ENCODE assay signal across 21 cellular contexts in genomic region chr2:168255866-168256265, GRCh38.
"Had no signal": no experiment of that assay in that cellular context is flagged by ENCODE, and none has a peak within 500 bp of the region (broad histone marks: within the 10 kb centered on the region; RNA-seq: fewer than 3 reads in every experiment).

No MANE protein-coding gene starts in this region.

- H3K27me3 ChIP-seq: esophagus squamous epithelium, neutrophil, spleen, tibial nerve, uterus had no signal

- H3K4me1 ChIP-seq: esophagus squamous epithelium, parathyroid adenoma, spleen, tibial nerve, uterus had no signal

- H3K36me3 ChIP-seq: esophagus squamous epithelium, neutrophil, spleen, tibial nerve, uterus had no signal

- DNase-seq: activated B cell treated with CpG ODN at 0.5 μM for 24 hours; activated CD4-positive, alpha-beta T cell treated with anti-CD3 and anti-CD28 coated beads for 48 hours; activated CD8-positive, alpha-beta memory T cell treated with anti-CD3 and anti-CD28 coated beads, Interleukin-2, amount 50 U/mL, for 4 hours; activated naive CD4-positive, alpha-beta T cell treated with anti-CD3 and anti-CD28 coated beads, Interleukin-2, amount 10 ng/mL, durations not matched to agents 7 days and 5 days; activated naive CD8-positive, alpha-beta T cell treated with anti-CD3 and anti-CD28 coated beads, Interleukin-2, amount 50 U/mL, for 24 hours; activated T-cell treated with anti-CD3 and anti-CD28 coated beads, Interleukin-2, amount 50 U/mL, for 4 hours; anterior cingulate cortex; effector CD8-positive, alpha-beta T cell; esophagus squamous epithelium; immature natural killer cell; kidney glomerular epithelial cell; mesendoderm; natural killer cell; spleen; stimulated activated naive CD4-positive, alpha-beta T cell treated with Interleukin-2 at 50 U/mL for 16 hours; uterus had no signal

- FAIRE-seq: endothelial cell of umbilical vein, TTC549 had no signal

- H3K9me3 ChIP-seq: neutrophil had no signal

- H3K4me3 ChIP-seq: esophagus squamous epithelium, spleen, tibial nerve, uterus had no signal

- ATAC-seq: activated naive CD8-positive, alpha-beta T cell treated with anti-CD3 and anti-CD28 coated beads, Interleukin-2, amount 50 U/mL, for 24 hours; activated T-cell treated with anti-CD3 and anti-CD28 coated beads, Interleukin-2, amount 50 U/mL, for 4 hours; natural killer cell had no signal

- H3K27ac ChIP-seq: esophagus squamous epithelium, neutrophil, parathyroid adenoma, spleen, tibial nerve, uterus had no signal
